In the genomic region with DNA sequence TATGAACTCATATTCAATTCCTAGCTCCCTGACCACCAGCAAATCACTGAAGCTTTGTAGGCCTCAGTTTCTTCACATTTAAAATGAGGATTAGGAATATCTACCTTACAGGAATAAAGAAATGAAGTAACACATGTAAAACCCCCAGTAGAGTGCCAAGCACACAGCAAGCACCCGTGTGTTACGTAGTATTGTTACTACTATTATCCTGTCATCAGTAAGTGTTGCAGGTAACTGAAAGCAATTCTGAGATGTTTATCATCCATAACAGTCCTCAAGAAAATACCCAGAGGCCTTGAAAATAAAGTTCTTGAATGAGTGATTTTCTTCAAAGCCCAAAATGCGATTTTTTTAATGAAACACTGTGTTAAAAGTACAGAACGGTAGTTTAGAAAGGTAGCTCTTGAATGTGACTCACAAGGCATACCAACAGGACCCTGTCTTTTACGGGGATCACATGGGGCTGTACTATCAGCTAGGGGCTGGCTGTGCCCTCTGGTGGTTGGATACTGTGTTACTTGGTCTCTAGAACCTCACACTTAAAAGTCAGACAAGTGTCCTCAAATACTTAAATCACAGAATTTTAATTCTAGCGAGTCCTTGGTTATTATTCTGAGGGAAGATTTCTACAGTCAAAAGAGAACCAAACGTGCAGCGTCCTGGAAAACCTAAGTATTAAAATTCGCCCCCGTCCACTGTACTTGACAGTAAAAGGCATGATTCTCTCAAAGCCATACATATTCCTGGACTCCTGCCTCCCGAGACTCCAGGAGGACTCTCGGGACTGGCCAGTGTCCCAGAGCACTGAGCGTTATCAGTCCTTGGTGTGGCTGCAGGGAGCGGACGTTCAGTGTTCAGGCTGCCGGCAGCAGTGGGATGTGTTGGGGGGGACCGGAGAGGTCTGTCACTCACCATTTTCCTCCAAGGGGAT, we compare ENCODE assay signal across 2 cellular contexts.
TF ChIP-seq lines count a peak whose summit lies in the region.

No MANE protein-coding gene starts in this region.

TF ChIP-seq in GM23338, 12 proteins besides CTCF, POLR2A, EP300 and RAD21 (continues in another document):
- TF ChIP-seq, protein P1, sequence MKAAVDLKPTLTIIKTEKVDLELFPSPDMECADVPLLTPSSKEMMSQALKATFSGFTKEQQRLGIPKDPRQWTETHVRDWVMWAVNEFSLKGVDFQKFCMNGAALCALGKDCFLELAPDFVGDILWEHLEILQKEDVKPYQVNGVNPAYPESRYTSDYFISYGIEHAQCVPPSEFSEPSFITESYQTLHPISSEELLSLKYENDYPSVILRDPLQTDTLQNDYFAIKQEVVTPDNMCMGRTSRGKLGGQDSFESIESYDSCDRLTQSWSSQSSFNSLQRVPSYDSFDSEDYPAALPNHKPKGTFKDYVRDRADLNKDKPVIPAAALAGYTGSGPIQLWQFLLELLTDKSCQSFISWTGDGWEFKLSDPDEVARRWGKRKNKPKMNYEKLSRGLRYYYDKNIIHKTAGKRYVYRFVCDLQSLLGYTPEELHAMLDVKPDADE (IDR thresholded peaks at IDR 0.05): no peak
- TF ChIP-seq CREB1 (CRISPR knock-in tag; IDR thresholded peaks at IDR 0.05; ENCODE audit: low read depth) (no peak), ZNF114 (CRISPR knock-in tag; IDR thresholded peaks at IDR 0.05) (no peak), ZNF331 (CRISPR knock-in tag; IDR thresholded peaks at IDR 0.05; ENCODE audit: low read depth) (no peak)
- TF ChIP-seq, protein P2, sequence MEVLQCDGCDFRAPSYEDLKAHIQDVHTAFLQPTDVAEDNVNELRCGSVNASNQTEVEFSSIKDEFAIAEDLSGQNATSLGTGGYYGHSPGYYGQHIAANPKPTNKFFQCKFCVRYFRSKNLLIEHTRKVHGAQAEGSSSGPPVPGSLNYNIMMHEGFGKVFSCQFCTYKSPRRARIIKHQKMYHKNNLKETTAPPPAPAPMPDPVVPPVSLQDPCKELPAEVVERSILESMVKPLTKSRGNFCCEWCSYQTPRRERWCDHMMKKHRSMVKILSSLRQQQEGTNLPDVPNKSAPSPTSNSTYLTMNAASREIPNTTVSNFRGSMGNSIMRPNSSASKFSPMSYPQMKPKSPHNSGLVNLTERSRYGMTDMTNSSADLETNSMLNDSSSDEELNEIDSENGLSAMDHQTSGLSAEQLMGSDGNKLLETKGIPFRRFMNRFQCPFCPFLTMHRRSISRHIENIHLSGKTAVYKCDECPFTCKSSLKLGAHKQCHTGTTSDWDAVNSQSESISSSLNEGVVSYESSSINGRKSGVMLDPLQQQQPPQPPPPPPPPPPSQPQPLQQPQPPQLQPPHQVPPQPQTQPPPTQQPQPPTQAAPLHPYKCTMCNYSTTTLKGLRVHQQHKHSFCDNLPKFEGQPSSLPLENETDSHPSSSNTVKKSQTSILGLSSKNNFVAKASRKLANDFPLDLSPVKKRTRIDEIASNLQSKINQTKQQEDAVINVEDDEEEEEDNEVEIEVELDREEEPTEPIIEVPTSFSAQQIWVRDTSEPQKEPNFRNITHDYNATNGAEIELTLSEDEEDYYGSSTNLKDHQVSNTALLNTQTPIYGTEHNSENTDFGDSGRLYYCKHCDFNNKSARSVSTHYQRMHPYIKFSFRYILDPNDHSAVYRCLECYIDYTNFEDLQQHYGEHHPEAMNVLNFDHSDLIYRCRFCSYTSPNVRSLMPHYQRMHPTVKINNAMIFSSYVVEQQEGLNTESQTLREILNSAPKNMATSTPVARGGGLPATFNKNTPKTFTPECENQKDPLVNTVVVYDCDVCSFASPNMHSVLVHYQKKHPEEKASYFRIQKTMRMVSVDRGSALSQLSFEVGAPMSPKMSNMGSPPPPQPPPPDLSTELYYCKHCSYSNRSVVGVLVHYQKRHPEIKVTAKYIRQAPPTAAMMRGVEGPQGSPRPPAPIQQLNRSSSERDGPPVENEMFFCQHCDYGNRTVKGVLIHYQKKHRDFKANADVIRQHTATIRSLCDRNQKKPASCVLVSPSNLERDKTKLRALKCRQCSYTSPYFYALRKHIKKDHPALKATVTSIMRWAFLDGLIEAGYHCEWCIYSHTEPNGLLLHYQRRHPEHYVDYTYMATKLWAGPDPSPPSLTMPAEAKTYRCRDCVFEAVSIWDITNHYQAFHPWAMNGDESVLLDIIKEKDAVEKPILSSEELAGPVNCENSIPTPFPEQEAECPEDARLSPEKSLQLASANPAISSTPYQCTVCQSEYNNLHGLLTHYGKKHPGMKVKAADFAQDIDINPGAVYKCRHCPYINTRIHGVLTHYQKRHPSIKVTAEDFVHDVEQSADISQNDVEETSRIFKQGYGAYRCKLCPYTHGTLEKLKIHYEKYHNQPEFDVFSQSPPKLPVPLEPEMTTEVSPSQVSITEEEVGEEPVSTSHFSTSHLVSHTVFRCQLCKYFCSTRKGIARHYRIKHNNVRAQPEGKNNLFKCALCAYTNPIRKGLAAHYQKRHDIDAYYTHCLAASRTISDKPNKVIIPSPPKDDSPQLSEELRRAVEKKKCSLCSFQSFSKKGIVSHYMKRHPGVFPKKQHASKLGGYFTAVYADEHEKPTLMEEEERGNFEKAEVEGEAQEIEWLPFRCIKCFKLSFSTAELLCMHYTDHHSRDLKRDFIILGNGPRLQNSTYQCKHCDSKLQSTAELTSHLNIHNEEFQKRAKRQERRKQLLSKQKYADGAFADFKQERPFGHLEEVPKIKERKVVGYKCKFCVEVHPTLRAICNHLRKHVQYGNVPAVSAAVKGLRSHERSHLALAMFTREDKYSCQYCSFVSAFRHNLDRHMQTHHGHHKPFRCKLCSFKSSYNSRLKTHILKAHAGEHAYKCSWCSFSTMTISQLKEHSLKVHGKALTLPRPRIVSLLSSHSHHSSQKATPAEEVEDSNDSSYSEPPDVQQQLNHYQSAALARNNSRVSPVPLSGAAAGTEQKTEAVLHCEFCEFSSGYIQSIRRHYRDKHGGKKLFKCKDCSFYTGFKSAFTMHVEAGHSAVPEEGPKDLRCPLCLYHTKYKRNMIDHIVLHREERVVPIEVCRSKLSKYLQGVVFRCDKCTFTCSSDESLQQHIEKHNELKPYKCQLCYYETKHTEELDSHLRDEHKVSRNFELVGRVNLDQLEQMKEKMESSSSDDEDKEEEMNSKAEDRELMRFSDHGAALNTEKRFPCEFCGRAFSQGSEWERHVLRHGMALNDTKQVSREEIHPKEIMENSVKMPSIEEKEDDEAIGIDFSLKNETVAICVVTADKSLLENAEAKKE (CRISPR knock-in tag; IDR thresholded peaks at IDR 0.05): no peak
- TF ChIP-seq, protein P3, sequence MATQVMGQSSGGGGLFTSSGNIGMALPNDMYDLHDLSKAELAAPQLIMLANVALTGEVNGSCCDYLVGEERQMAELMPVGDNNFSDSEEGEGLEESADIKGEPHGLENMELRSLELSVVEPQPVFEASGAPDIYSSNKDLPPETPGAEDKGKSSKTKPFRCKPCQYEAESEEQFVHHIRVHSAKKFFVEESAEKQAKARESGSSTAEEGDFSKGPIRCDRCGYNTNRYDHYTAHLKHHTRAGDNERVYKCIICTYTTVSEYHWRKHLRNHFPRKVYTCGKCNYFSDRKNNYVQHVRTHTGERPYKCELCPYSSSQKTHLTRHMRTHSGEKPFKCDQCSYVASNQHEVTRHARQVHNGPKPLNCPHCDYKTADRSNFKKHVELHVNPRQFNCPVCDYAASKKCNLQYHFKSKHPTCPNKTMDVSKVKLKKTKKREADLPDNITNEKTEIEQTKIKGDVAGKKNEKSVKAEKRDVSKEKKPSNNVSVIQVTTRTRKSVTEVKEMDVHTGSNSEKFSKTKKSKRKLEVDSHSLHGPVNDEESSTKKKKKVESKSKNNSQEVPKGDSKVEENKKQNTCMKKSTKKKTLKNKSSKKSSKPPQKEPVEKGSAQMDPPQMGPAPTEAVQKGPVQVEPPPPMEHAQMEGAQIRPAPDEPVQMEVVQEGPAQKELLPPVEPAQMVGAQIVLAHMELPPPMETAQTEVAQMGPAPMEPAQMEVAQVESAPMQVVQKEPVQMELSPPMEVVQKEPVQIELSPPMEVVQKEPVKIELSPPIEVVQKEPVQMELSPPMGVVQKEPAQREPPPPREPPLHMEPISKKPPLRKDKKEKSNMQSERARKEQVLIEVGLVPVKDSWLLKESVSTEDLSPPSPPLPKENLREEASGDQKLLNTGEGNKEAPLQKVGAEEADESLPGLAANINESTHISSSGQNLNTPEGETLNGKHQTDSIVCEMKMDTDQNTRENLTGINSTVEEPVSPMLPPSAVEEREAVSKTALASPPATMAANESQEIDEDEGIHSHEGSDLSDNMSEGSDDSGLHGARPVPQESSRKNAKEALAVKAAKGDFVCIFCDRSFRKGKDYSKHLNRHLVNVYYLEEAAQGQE (IDR thresholded peaks at IDR 0.05; ENCODE audit: unreplicated experiment): no peak

TF ChIP-seq in SK-N-SH treated with all-trans-retinoic acid at 6 μM for 48 hours, 23 proteins besides CTCF, POLR2A, EP300 and RAD21:
- TF ChIP-seq TCF4 (CRISPR knock-in tag; IDR thresholded peaks at IDR 0.05; ENCODE audit: borderline replicate concordance) (no peak), ISL1 (CRISPR knock-in tag; IDR thresholded peaks at IDR 0.05) (no peak), ZFP3 (CRISPR knock-in tag; IDR thresholded peaks at IDR 0.05) (no peak), ZC3H10 (CRISPR knock-in tag; IDR thresholded peaks at IDR 0.05) (no peak), ZFP30 (CRISPR knock-in tag; IDR thresholded peaks at IDR 0.05) (no peak), TOX (CRISPR knock-in tag; IDR thresholded peaks at IDR 0.05; ENCODE audit: borderline replicate concordance) (no peak), OSR1 (CRISPR knock-in tag; IDR thresholded peaks at IDR 0.05) (no peak), SNAI2 (CRISPR knock-in tag; IDR thresholded peaks at IDR 0.05) (no peak), ZNF565 (CRISPR knock-in tag; conservative IDR thresholded peaks at IDR 0.05; ENCODE audit: low read depth) (no peak), ZNF8 (CRISPR knock-in tag; IDR thresholded peaks at IDR 0.05) (no peak)
- TF ChIP-seq, protein P4, sequence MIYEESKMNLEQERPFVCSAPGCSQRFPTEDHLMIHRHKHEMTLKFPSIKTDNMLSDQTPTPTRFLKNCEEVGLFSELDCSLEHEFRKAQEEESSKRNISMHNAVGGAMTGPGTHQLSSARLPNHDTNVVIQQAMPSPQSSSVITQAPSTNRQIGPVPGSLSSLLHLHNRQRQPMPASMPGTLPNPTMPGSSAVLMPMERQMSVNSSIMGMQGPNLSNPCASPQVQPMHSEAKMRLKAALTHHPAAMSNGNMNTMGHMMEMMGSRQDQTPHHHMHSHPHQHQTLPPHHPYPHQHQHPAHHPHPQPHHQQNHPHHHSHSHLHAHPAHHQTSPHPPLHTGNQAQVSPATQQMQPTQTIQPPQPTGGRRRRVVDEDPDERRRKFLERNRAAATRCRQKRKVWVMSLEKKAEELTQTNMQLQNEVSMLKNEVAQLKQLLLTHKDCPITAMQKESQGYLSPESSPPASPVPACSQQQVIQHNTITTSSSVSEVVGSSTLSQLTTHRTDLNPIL (CRISPR knock-in tag; IDR thresholded peaks at IDR 0.05; ENCODE audit: low read depth): no peak
- TF ChIP-seq, protein P5, sequence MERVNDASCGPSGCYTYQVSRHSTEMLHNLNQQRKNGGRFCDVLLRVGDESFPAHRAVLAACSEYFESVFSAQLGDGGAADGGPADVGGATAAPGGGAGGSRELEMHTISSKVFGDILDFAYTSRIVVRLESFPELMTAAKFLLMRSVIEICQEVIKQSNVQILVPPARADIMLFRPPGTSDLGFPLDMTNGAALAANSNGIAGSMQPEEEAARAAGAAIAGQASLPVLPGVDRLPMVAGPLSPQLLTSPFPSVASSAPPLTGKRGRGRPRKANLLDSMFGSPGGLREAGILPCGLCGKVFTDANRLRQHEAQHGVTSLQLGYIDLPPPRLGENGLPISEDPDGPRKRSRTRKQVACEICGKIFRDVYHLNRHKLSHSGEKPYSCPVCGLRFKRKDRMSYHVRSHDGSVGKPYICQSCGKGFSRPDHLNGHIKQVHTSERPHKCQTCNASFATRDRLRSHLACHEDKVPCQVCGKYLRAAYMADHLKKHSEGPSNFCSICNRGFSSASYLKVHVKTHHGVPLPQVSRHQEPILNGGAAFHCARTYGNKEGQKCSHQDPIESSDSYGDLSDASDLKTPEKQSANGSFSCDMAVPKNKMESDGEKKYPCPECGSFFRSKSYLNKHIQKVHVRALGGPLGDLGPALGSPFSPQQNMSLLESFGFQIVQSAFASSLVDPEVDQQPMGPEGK (CRISPR knock-in tag; IDR thresholded peaks at IDR 0.05; ENCODE audit: borderline replicate concordance): no peak
- TF ChIP-seq, protein P6, sequence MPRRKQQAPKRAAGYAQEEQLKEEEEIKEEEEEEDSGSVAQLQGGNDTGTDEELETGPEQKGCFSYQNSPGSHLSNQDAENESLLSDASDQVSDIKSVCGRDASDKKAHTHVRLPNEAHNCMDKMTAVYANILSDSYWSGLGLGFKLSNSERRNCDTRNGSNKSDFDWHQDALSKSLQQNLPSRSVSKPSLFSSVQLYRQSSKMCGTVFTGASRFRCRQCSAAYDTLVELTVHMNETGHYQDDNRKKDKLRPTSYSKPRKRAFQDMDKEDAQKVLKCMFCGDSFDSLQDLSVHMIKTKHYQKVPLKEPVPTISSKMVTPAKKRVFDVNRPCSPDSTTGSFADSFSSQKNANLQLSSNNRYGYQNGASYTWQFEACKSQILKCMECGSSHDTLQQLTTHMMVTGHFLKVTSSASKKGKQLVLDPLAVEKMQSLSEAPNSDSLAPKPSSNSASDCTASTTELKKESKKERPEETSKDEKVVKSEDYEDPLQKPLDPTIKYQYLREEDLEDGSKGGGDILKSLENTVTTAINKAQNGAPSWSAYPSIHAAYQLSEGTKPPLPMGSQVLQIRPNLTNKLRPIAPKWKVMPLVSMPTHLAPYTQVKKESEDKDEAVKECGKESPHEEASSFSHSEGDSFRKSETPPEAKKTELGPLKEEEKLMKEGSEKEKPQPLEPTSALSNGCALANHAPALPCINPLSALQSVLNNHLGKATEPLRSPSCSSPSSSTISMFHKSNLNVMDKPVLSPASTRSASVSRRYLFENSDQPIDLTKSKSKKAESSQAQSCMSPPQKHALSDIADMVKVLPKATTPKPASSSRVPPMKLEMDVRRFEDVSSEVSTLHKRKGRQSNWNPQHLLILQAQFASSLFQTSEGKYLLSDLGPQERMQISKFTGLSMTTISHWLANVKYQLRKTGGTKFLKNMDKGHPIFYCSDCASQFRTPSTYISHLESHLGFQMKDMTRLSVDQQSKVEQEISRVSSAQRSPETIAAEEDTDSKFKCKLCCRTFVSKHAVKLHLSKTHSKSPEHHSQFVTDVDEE (CRISPR knock-in tag; IDR thresholded peaks at IDR 0.05): no peak
